ENCODE assay signal across 15 cellular contexts in the genomic region with DNA sequence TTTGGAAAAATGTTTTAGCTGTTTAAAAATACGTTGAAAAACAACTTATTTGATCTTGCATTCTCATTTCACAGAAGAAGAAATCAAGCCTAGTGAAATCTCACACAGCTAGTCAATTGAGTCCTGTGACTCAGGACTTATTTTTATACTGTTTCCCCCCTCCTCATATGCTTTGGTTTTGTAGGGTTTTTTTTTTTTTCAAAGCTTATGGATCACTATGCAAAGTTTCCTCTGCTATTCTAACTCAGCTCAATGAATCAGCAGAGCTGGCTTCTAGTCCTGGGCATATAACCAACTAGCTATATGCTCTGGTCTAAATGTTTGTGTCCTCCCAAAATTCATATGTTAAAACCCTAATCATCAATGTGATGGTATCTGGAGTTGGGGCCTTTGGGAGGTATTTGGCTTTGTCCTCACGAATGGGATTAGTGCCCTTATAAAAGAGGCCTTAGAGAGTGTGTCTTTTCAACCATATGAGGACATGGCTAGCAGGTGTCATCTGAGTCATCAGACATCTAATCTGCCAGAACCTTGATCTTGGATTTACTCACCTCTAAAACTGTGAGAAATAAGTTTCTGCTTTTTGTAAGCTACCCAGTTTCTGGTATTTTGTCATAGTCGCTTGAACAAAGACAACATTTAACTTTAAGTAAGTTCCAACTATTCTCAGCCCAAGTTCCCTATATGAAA.
DNase-seq lines count a peak whose midpoint lies in the region; ATAC-seq and TF ChIP-seq lines count a peak whose summit lies in the region.
"Had no signal": no experiment of that assay in that cellular context is flagged by ENCODE, and none has a peak within 500 bp of the region (broad histone marks: within the 10 kb centered on the region; RNA-seq: fewer than 3 reads in every experiment).

No MANE protein-coding gene starts in this region.

- H3F3A ChIP-seq in GM23338 (replicated peaks; ENCODE audit: low read depth), result no peaks in the 10 kb centered on the region

- H3K4me3 Mint-ChIP-seq in GM23338, result no peak overlapping the region
- H3K4me3 Mint-ChIP-seq: dendritic cell treated with granulocyte-macrophage colony-stimulating factor and Interleukin-4, amounts not matched to agents 40 ng/mL and 50 ng/mL, for 4 days had no signal

- H3K4me3 ChIP-seq in GM23338, result no peak overlapping the region
- H3K4me3 ChIP-seq: ovary had no signal

- no peak overlapping the region for H3K27ac Mint-ChIP-seq in GM23338
- H3K27ac Mint-ChIP-seq: dendritic cell treated with granulocyte-macrophage colony-stimulating factor and Interleukin-4, amounts not matched to agents 40 ng/mL and 50 ng/mL, for 4 days had no signal

- no peaks in the 10 kb centered on the region for H3K36me3 Mint-ChIP-seq in GM23338 (ENCODE audit: low read depth)

- H3K79me2 ChIP-seq in GM23338 (replicated peaks; ENCODE audit: insufficient read depth), result no peaks in the 10 kb centered on the region

- H2AFZ ChIP-seq in GM23338, result no peak overlapping the region

- H3K27me3 Mint-ChIP-seq in GM23338 (ENCODE audit: insufficient read depth, low read depth, poor library complexity), result no peaks in the 10 kb centered on the region
- H3K27me3 Mint-ChIP-seq: dendritic cell treated with granulocyte-macrophage colony-stimulating factor and Interleukin-4, amounts not matched to agents 40 ng/mL and 50 ng/mL, for 4 days had no signal

- DNase-seq in DMS114 treated with DMSO at 0.1 percent for 48 hours (lab: John Stamatoyannopoulos, UW; ENCODE audit: unreplicated experiment) (no peak), SK-N-DZ (ENCODE audit: low spot score) (no peak), GM23338 (ENCODE audit: low spot score) (no peak), NCI-H345 (lab: John Stamatoyannopoulos, UW) (no peak)
- DNase-seq: NCI-H1694 treated with DMSO at 0.1 percent for 48 hours; NCI-H774; ovary; SIG-M5; stimulated activated CD4-positive, alpha-beta T cell treated with anti-CD3 and anti-CD28 coated beads, Interleukin-15, amount 100 ng/mL, for 24 hours had no signal

- peaks cover 2% of the 10 kb centered on the region; the same call in 1 of the 3 replicates for H3K4me1 Mint-ChIP-seq in GM23338

- ATAC-seq in GM18498 (IDR thresholded peaks at IDR 0.05; ENCODE audit: unreplicated experiment) (peak; percentile 72), GM19455 (IDR thresholded peaks at IDR 0.05; ENCODE audit: unreplicated experiment) (peak; percentile 76), HG02852 (IDR thresholded peaks at IDR 0.05; ENCODE audit: unreplicated experiment) (peak; percentile 79), HG03442 (IDR thresholded peaks at IDR 0.05; ENCODE audit: unreplicated experiment) (peak; percentile 80), GM23338 (no peak)

- no peaks in the 10 kb centered on the region for H3K27me3 ChIP-seq in GM23338 (ENCODE audit: insufficient read depth)
- H3K27me3 ChIP-seq: ovary had no signal

- no peak for TF ChIP-seq CTCF in GM23338 (conservative IDR thresholded peaks at IDR 0.05; ENCODE audit: low read depth in 2 of 2)

- no peak overlapping the region for H3K4me2 ChIP-seq in GM23338

- H3K4me1 ChIP-seq in GM23338 (ENCODE audit: insufficient read depth), result no peaks in the 10 kb centered on the region

- no peaks in the 10 kb centered on the region for H3K9me3 Mint-ChIP-seq in GM23338
- H3K9me3 Mint-ChIP-seq: dendritic cell treated with granulocyte-macrophage colony-stimulating factor and Interleukin-4, amounts not matched to agents 40 ng/mL and 50 ng/mL, for 4 days had no signal

- H3K36me3 ChIP-seq in GM23338 (ENCODE audit: insufficient read depth), result no peaks in the 10 kb centered on the region
- H3K36me3 ChIP-seq: ovary had no signal

- no peaks in the 10 kb centered on the region for H3K9me2 ChIP-seq in GM23338 (ENCODE audit: insufficient read depth)

- H3K27ac ChIP-seq in GM23338 (ENCODE audit: low read depth), result no peak overlapping the region
- H3K27ac ChIP-seq: ovary, VCaP had no signal

- H4K20me1 ChIP-seq in GM23338 (replicated peaks; ENCODE audit: insufficient read depth), result no peaks in the 10 kb centered on the region

TF ChIP-seq in GM23338, 12 proteins besides CTCF, POLR2A, EP300 and RAD21 (continues in another document):
- no peak for TF ChIP-seq STAT1 (IDR thresholded peaks at IDR 0.05; ENCODE audit: unreplicated experiment)
- no peak for TF ChIP-seq EZH2phosphoT487 (IDR thresholded peaks at IDR 0.05; ENCODE audit: unreplicated experiment)
- TF ChIP-seq, protein P1, sequence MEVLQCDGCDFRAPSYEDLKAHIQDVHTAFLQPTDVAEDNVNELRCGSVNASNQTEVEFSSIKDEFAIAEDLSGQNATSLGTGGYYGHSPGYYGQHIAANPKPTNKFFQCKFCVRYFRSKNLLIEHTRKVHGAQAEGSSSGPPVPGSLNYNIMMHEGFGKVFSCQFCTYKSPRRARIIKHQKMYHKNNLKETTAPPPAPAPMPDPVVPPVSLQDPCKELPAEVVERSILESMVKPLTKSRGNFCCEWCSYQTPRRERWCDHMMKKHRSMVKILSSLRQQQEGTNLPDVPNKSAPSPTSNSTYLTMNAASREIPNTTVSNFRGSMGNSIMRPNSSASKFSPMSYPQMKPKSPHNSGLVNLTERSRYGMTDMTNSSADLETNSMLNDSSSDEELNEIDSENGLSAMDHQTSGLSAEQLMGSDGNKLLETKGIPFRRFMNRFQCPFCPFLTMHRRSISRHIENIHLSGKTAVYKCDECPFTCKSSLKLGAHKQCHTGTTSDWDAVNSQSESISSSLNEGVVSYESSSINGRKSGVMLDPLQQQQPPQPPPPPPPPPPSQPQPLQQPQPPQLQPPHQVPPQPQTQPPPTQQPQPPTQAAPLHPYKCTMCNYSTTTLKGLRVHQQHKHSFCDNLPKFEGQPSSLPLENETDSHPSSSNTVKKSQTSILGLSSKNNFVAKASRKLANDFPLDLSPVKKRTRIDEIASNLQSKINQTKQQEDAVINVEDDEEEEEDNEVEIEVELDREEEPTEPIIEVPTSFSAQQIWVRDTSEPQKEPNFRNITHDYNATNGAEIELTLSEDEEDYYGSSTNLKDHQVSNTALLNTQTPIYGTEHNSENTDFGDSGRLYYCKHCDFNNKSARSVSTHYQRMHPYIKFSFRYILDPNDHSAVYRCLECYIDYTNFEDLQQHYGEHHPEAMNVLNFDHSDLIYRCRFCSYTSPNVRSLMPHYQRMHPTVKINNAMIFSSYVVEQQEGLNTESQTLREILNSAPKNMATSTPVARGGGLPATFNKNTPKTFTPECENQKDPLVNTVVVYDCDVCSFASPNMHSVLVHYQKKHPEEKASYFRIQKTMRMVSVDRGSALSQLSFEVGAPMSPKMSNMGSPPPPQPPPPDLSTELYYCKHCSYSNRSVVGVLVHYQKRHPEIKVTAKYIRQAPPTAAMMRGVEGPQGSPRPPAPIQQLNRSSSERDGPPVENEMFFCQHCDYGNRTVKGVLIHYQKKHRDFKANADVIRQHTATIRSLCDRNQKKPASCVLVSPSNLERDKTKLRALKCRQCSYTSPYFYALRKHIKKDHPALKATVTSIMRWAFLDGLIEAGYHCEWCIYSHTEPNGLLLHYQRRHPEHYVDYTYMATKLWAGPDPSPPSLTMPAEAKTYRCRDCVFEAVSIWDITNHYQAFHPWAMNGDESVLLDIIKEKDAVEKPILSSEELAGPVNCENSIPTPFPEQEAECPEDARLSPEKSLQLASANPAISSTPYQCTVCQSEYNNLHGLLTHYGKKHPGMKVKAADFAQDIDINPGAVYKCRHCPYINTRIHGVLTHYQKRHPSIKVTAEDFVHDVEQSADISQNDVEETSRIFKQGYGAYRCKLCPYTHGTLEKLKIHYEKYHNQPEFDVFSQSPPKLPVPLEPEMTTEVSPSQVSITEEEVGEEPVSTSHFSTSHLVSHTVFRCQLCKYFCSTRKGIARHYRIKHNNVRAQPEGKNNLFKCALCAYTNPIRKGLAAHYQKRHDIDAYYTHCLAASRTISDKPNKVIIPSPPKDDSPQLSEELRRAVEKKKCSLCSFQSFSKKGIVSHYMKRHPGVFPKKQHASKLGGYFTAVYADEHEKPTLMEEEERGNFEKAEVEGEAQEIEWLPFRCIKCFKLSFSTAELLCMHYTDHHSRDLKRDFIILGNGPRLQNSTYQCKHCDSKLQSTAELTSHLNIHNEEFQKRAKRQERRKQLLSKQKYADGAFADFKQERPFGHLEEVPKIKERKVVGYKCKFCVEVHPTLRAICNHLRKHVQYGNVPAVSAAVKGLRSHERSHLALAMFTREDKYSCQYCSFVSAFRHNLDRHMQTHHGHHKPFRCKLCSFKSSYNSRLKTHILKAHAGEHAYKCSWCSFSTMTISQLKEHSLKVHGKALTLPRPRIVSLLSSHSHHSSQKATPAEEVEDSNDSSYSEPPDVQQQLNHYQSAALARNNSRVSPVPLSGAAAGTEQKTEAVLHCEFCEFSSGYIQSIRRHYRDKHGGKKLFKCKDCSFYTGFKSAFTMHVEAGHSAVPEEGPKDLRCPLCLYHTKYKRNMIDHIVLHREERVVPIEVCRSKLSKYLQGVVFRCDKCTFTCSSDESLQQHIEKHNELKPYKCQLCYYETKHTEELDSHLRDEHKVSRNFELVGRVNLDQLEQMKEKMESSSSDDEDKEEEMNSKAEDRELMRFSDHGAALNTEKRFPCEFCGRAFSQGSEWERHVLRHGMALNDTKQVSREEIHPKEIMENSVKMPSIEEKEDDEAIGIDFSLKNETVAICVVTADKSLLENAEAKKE (CRISPR knock-in tag; IDR thresholded peaks at IDR 0.05), result no peak
- no peak for TF ChIP-seq EZH2 (IDR thresholded peaks at IDR 0.05; ENCODE audit: low read depth, unreplicated experiment)
- no peak for TF ChIP-seq CREB1 (CRISPR knock-in tag; IDR thresholded peaks at IDR 0.05; ENCODE audit: low read depth)
